ENCODE assay signal across 1 cellular context in the genomic region with DNA sequence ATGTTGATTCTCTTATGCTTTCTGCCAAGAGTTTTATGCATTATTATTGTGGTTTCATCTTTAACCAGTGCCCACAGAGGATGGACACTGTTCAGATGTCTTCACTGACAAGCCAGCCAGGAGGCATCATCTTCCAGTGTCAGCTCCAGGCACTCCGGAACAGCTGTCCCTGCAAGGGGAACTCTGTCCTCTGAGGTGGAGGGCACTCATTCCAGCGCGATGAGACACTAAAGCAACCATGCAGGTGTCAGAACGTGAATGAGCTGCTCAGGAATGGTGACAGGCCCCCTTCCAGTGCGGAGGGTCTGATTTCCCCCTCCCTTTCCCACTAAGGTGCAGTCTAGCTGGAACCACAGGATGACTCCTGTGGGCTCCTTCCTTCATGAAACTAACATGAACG.
TF ChIP-seq lines count a peak whose summit lies in the region.

No MANE protein-coding gene starts in this region.

TF ChIP-seq in H1, 55 proteins besides CTCF, POLR2A, EP300 and RAD21:
- TF ChIP-seq CBX8 (IDR thresholded peaks at IDR 0.05; ENCODE audit: borderline replicate concordance, low read depth, low read length) (no peak), JUND (IDR thresholded peaks at IDR 0.05; ENCODE audit: low read length) (no peak), NRF1 (IDR thresholded peaks at IDR 0.05; ENCODE audit: low read depth, low read length) (no peak), CTBP2 (IDR thresholded peaks at IDR 0.05; ENCODE audit: borderline replicate concordance, insufficient read depth, insufficient read length, low read length) (no peak), RFX5 (IDR thresholded peaks at IDR 0.05; ENCODE audit: borderline replicate concordance, low read depth, low read length) (no peak), EGR1 (IDR thresholded peaks at IDR 0.05; ENCODE audit: borderline replicate concordance, low read depth, low read length) (no peak), YY1 (IDR thresholded peaks at IDR 0.05; ENCODE audit: low read depth, low read length) (no peak), TBP (IDR thresholded peaks at IDR 0.05; ENCODE audit: low read depth, low read length) (no peak), RBBP5 (IDR thresholded peaks at IDR 0.05; ENCODE audit: borderline replicate concordance, low read depth, low read length) (no peak), CEBPB (IDR thresholded peaks at IDR 0.05; ENCODE audit: low read depth, low read length) (no peak)
- TF ChIP-seq, protein P1, sequence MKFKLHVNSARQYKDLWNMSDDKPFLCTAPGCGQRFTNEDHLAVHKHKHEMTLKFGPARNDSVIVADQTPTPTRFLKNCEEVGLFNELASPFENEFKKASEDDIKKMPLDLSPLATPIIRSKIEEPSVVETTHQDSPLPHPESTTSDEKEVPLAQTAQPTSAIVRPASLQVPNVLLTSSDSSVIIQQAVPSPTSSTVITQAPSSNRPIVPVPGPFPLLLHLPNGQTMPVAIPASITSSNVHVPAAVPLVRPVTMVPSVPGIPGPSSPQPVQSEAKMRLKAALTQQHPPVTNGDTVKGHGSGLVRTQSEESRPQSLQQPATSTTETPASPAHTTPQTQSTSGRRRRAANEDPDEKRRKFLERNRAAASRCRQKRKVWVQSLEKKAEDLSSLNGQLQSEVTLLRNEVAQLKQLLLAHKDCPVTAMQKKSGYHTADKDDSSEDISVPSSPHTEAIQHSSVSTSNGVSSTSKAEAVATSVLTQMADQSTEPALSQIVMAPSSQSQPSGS (IDR thresholded peaks at IDR 0.05; ENCODE audit: low read length): no peak
